In genomic region chr6:53188840-53189232, GRCh38 we compare ENCODE assay signal across 21 cellular contexts. TPM values are rescaled to one million over a fixed set of nuclear protein-coding genes. Genes with fewer than 3 reads are reported as not detected.
A peak's percentile ranks its signal among the peaks of the same experiment; 100 is the strongest.
DNase-seq lines count a peak whose midpoint lies in the region; ATAC-seq and TF ChIP-seq lines count a peak whose summit lies in the region.
"Had no signal": no experiment of that assay in that cellular context is flagged by ENCODE, and none has a peak within 500 bp of the region (broad histone marks: within the 10 kb centered on the region; RNA-seq: fewer than 3 reads in every experiment).

No MANE protein-coding gene starts in this region.

- H3K36me3 ChIP-seq in DOHH2 (ENCODE audit: control insufficient read depth, low read length): no peaks in the 10 kb centered on the region
- H3K36me3 ChIP-seq: adrenal gland, upper lobe of left lung had no signal

- peaks cover 9% of the 10 kb centered on the region for H3K4me1 ChIP-seq in DOHH2 (ENCODE audit: control insufficient read depth, low read length)

- POLR2A ChIA-PET in activated CD8-positive, alpha-beta T cell treated with anti-CD3 and anti-CD28 coated beads, Interleukin-2, amount 10 ng/mL, durations not matched to agents 7 days and 5 days (lab: Charles Lee): interaction anchor here (1.6 kb wide), 1 partner anchor 159 kb away, joined by 4 read pairs; no protein-coding TSS in a partner anchor

- H3K27ac Mint-ChIP-seq in activated CD4-positive, alpha-beta T cell treated with anti-CD3 and anti-CD28 coated beads, Interleukin-2, amount 10 ng/mL, durations not matched to agents 24 days and 14 days: no peak overlapping the region
- peak overlapping the region; percentile 89 for H3K27ac Mint-ChIP-seq in activated CD8-positive, alpha-beta T cell treated with anti-CD3 and anti-CD28 coated beads, Interleukin-2, amount 10 ng/mL, durations not matched to agents 7 days and 5 days
- H3K27ac Mint-ChIP-seq in naive B cell: peak overlapping the region in 5 of 6 donors; percentile 55 to 93 (median 86)

- no peaks in the 10 kb centered on the region for H3K9me3 Mint-ChIP-seq in activated CD4-positive, alpha-beta T cell treated with anti-CD3 and anti-CD28 coated beads, Interleukin-2, amount 10 ng/mL, durations not matched to agents 24 days and 14 days
- H3K9me3 Mint-ChIP-seq in activated CD8-positive, alpha-beta T cell treated with anti-CD3 and anti-CD28 coated beads, Interleukin-2, amount 10 ng/mL, durations not matched to agents 7 days and 5 days (ENCODE audit: insufficient read depth): no peaks in the 10 kb centered on the region
- peaks cover 0 to 3% (median 0%) of the 10 kb centered on the region in 7 donors for H3K9me3 Mint-ChIP-seq in naive B cell

- no peaks in the 10 kb centered on the region for H4K20me1 ChIP-seq in DOHH2 (ENCODE audit: control insufficient read depth, insufficient read depth, low read depth, low read length)

- no peaks in the 10 kb centered on the region for H3K9me2 ChIP-seq in DOHH2 (replicated peaks; ENCODE audit: control insufficient read depth, low read length)

- peak overlapping the region; percentile 59 for H3K4me2 ChIP-seq in DOHH2 (ENCODE audit: low read length)

- no peaks in the 10 kb centered on the region for H3K9me3 ChIP-seq in DOHH2 (ENCODE audit: control insufficient read depth, insufficient read depth, low read length)
- H3K9me3 ChIP-seq: adrenal gland, upper lobe of left lung had no signal

- ATAC-seq in activated CD8-positive, alpha-beta T cell treated with anti-CD3 and anti-CD28 coated beads, Interleukin-2, amount 10 ng/mL, durations not matched to agents 7 days and 5 days: no peak
- ATAC-seq in naive B cell (ENCODE audit: low read depth in 2 of 2) (no peak), GM21717 (IDR thresholded peaks at IDR 0.05; ENCODE audit: unreplicated experiment) (no peak)
- ATAC-seq: esophagus mucosa had no signal

- TF ChIP-seq CTCF in DOHH2 (IDR thresholded peaks at IDR 0.05; ENCODE audit: low read depth, low read length, poor library complexity, severe bottlenecking): no peak

- H3K4me1 Mint-ChIP-seq in activated CD4-positive, alpha-beta T cell treated with anti-CD3 and anti-CD28 coated beads, Interleukin-2, amount 10 ng/mL, durations not matched to agents 24 days and 14 days: peaks cover 6% of the 10 kb centered on the region
- peaks cover 25% of the 10 kb centered on the region for H3K4me1 Mint-ChIP-seq in activated CD8-positive, alpha-beta T cell treated with anti-CD3 and anti-CD28 coated beads, Interleukin-2, amount 10 ng/mL, durations not matched to agents 7 days and 5 days (ENCODE audit: low read depth)
- H3K4me1 Mint-ChIP-seq in naive B cell: peaks cover 36 to 56% (median 43%) of the 10 kb centered on the region in 3 donors

- H3K27ac ChIP-seq in DOHH2 (ENCODE audit: low read depth, low read length): no peak overlapping the region
- H3K27ac ChIP-seq: adrenal gland, HL-60, RWPE1, upper lobe of left lung had no signal

- no peaks in the 10 kb centered on the region for H3K36me3 Mint-ChIP-seq in activated CD4-positive, alpha-beta T cell treated with anti-CD3 and anti-CD28 coated beads, Interleukin-2, amount 10 ng/mL, durations not matched to agents 24 days and 14 days (ENCODE audit: low read depth)
- H3K36me3 Mint-ChIP-seq in activated CD8-positive, alpha-beta T cell treated with anti-CD3 and anti-CD28 coated beads, Interleukin-2, amount 10 ng/mL, durations not matched to agents 7 days and 5 days (ENCODE audit: low read depth): no peaks in the 10 kb centered on the region
- H3K36me3 Mint-ChIP-seq in naive B cell: peaks cover 0 to 4% of the 10 kb centered on the region in 2 donors
- H3K36me3 Mint-ChIP-seq: CD14-positive monocyte had no signal

- intact Hi-C loops in activated CD4-positive, alpha-beta T cell treated with anti-CD3 and anti-CD28 coated beads, Interleukin-2, amount 10 ng/mL, durations not matched to agents 24 days and 14 days (cut with micrococcal nuclease): no loop called here

- CTCF ChIA-PET in activated CD8-positive, alpha-beta T cell treated with anti-CD3 and anti-CD28 coated beads, Interleukin-2, amount 10 ng/mL, durations not matched to agents 7 days and 5 days (lab: Charles Lee): interaction anchor here (1.0 to 2.5 kb wide), 8 partner anchors 16 to 540 kb away, joined by 3 to 9 read pairs (median 4); no protein-coding TSS in a partner anchor

- H3K27me3 Mint-ChIP-seq in activated CD4-positive, alpha-beta T cell treated with anti-CD3 and anti-CD28 coated beads, Interleukin-2, amount 10 ng/mL, durations not matched to agents 24 days and 14 days: no peaks in the 10 kb centered on the region
- H3K27me3 Mint-ChIP-seq in activated CD8-positive, alpha-beta T cell treated with anti-CD3 and anti-CD28 coated beads, Interleukin-2, amount 10 ng/mL, durations not matched to agents 7 days and 5 days (ENCODE audit: low read depth): no peaks in the 10 kb centered on the region
- no peaks in the 10 kb centered on the region for H3K27me3 Mint-ChIP-seq in naive B cell

- no peaks in the 10 kb centered on the region for H3K79me2 ChIP-seq in DOHH2 (ENCODE audit: control insufficient read depth, low read length)

- no peak for DNase-seq in activated CD4-positive, alpha-beta T cell treated with anti-CD3 and anti-CD28 coated beads, Interleukin-2, amount 10 ng/mL, durations not matched to agents 24 days and 14 days
- no peak for DNase-seq in activated CD4-positive, alpha-beta T cell treated with anti-CD3 and anti-CD28 coated beads for 4 hours
- DNase-seq in activated CD8-positive, alpha-beta T cell treated with anti-CD3 and anti-CD28 coated beads, Interleukin-2, amount 10 ng/mL, durations not matched to agents 7 days and 5 days: no peak
- DNase-seq in naive B cell (no peak), NCI-H2107 (lab: John Stamatoyannopoulos, UW) (no peak), SIG-M5 treated with dmso at 0.1 percent for 504 hours (lab: John Stamatoyannopoulos, UW; ENCODE audit: unreplicated experiment) (no peak)
- DNase-seq: adrenal gland; caudate nucleus; DMS79; midbrain; NCI-H187; NCI-H345; stimulated activated CD4-positive, alpha-beta T cell treated with anti-CD3 and anti-CD28 coated beads, Interleukin-15, amount 100 ng/mL, for 24 hours; upper lobe of left lung had no signal

- H3F3A ChIP-seq in DOHH2 (ENCODE audit: control insufficient read depth, insufficient read depth): no peaks in the 10 kb centered on the region

- H3K4me3 ChIP-seq in DOHH2 (ENCODE audit: low read length): no peak overlapping the region
- H3K4me3 ChIP-seq: adrenal gland, upper lobe of left lung had no signal

- 0 out of 2 replicates have a peak, but pooled peaks cover 2% of the 10 kb centered on the region for H3K27me3 ChIP-seq in DOHH2 (ENCODE audit: control insufficient read depth, low read length)
- H3K27me3 ChIP-seq: adrenal gland, upper lobe of left lung had no signal

- peak overlapping the region; percentile 72 for H3K4me3 Mint-ChIP-seq in activated CD4-positive, alpha-beta T cell treated with anti-CD3 and anti-CD28 coated beads, Interleukin-2, amount 10 ng/mL, durations not matched to agents 24 days and 14 days
- H3K4me3 Mint-ChIP-seq in activated CD8-positive, alpha-beta T cell treated with anti-CD3 and anti-CD28 coated beads, Interleukin-2, amount 10 ng/mL, durations not matched to agents 7 days and 5 days: peak overlapping the region; percentile 64
- H3K4me3 Mint-ChIP-seq in naive B cell: peak overlapping the region in 7 of 8 donors; percentile 54 to 88 (median 78)
- H3K4me3 Mint-ChIP-seq: CD14-positive monocyte had no signal

RNA-seq across cellular contexts. Expression of gene GCM1, which starts 40.2 kb away (rescaled TPM):
- not detected in 2 replicates for total RNA-seq in activated CD4-positive, alpha-beta T cell treated with anti-CD3 and anti-CD28 coated beads, Interleukin-2, amount 10 ng/mL, durations not matched to agents 24 days and 14 days
- not detected for total RNA-seq in activated CD8-positive, alpha-beta T cell treated with anti-CD3 and anti-CD28 coated beads, Interleukin-2, amount 10 ng/mL, durations not matched to agents 7 days and 5 days
- polyA plus RNA-seq in naive B cell (ENCODE audit: low read depth in 6 of 6): under 1 TPM in 5 of 6 donors, not detected in 1; 0.09 to 0.54 (median 0.31) TPM
- total RNA-seq: esophagus mucosa, H4 had no signal
- polyA plus RNA-seq: CD14-positive monocyte had no signal
